ENCODE assay signal across 8 cellular contexts in the genomic region with DNA sequence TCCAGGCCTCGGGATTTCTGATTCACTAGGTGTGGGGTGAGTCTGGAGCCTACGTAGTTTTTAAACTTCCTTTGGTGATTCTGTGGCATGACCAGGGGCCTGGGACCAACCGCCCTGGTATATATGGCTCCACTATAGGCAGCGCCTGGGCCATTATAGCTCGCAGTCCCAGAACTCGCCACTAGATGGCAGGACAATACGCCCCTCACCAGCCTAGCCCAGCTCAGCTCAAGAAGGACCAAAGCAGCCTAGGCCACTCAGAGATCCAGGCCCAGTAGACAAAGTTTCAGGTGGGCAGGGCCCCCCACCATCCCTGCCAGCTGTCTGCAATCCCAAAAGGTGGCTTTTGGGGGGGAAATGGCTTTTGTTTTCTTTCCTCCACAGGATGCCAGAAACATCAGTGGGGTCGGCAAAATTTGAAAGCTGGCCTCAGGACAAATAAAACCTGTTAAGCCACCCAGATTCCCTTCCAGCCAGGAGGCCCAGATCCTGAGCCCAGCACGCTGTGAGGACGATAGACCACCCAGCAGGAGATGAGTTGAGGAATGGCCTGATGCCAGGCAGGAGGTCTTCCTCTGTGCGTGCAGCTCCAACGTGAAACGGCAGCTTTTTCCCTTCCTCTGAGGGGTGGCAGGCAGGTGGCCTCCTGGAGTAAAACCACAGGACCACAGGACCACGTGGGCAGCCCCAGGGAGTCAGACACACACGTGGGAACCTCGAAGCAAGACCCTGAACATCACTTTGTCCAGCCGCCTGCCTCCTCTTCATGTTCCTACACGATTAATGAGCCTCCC. TPM values are rescaled to one million over a fixed set of nuclear protein-coding genes. Genes with fewer than 3 reads are reported as not detected.
DNase-seq lines count a peak whose midpoint lies in the region; TF ChIP-seq lines count a peak whose summit lies in the region.

No MANE protein-coding gene starts in this region.

- no peaks in the 10 kb centered on the region for H3K36me3 Mint-ChIP-seq in osteocyte (ENCODE audit: unreplicated experiment)

- TF ChIP-seq POLR2A in thyroid gland (IDR thresholded peaks at IDR 0.05), result no peak

- H3K4me1 Mint-ChIP-seq in osteocyte (ENCODE audit: unreplicated experiment), result no peaks in the 10 kb centered on the region

- WGBS in thyroid gland, 2 donors, result 42 to 43% methylated on average over 14 to 18 of the region's 18 CpGs

- H3K27me3 ChIP-seq in thyroid gland, result no peaks in the 10 kb centered on the region

- peak; percentile 28 to 43 for DNase-seq in NCI-H2081 (lab: John Stamatoyannopoulos, UW)
- no peak for DNase-seq in NCI-H2081 treated with DMSO at 0.1 percent for 48 hours (lab: John Stamatoyannopoulos, UW)
- DNase-seq in Jurkat, Clone E6-1 (ENCODE audit: low read depth, low spot score), result peak; percentile 31
- peak; percentile 76 for DNase-seq in RWPE1 (ENCODE audit: low spot score)
- DNase-seq in activated T-helper 1 cell treated with anti-CD3 and anti-CD28 coated beads, Interleukin-2, amount 50 U/mL, for 16 hours (ENCODE audit: low read depth in 1 of 2, low spot score in 1 of 2), result peak; percentile 40 to 52
- DNase-seq in fibroblast of the aortic adventitia (ENCODE audit: low read depth), result peak; percentile 66
- DNase-seq in osteocyte (ENCODE audit: extremely low spot score, unreplicated experiment), result peak; percentile 92
- peak; percentile 62 to 69 for DNase-seq in thyroid gland

- POLR2A ChIA-PET in RWPE1 (lab: Yijun Ruan, JAX; ENCODE audit: low non-redundant PET), result interaction anchor here (0.5 kb wide), 1 partner anchor 45 kb away, joined by 4 read pairs; no protein-coding TSS in a partner anchor

- CTCF ChIA-PET in RWPE1 (lab: Yijun Ruan, JAX), result interaction anchor here (0.5 to 1.6 kb wide), 16 partner anchors 11 to 530 kb away, joined by 3 to 16 read pairs (median 3); a partner anchor contains a TSS

- H3K27ac Mint-ChIP-seq in osteocyte (ENCODE audit: unreplicated experiment), result no peak overlapping the region

- no peaks in the 10 kb centered on the region for H3K9me3 Mint-ChIP-seq in osteocyte (ENCODE audit: unreplicated experiment)

- no peaks in the 10 kb centered on the region for H3K36me3 ChIP-seq in thyroid gland

- H3K4me1 ChIP-seq in thyroid gland, result no peaks in the 10 kb centered on the region

- H3K27me3 Mint-ChIP-seq in osteocyte (ENCODE audit: unreplicated experiment), result peaks cover 27% of the 10 kb centered on the region

- peak; percentile 88 for TF ChIP-seq CTCF in RWPE1 (conservative IDR thresholded peaks at IDR 0.05; ENCODE audit: low read depth)
- TF ChIP-seq CTCF in fibroblast of the aortic adventitia (IDR thresholded peaks at IDR 0.05; ENCODE audit: insufficient read depth, low read length), result peak; percentile 89
- TF ChIP-seq CTCF in osteocyte (IDR thresholded peaks at IDR 0.05), result peak; percentile 92
- peak; percentile 74 to 93 (median 85) for TF ChIP-seq CTCF in thyroid gland (IDR thresholded peaks at IDR 0.05)

- no peaks in the 10 kb centered on the region for H3K9me3 ChIP-seq in thyroid gland

- intact Hi-C loops in thyroid gland (cut with DNase I), result loop anchor here (2.0 to 10.0 kb wide), 2 partner anchors 146 to 176 kb away; no protein-coding TSS in a partner anchor

- H3K4me3 Mint-ChIP-seq in osteocyte (ENCODE audit: unreplicated experiment), result no peak overlapping the region

- no peak overlapping the region for H3K4me3 ChIP-seq in Jurkat, Clone E6-1 (ENCODE audit: low read length)
- H3K4me3 ChIP-seq in fibroblast of the aortic adventitia (ENCODE audit: low read depth, low read length) (no peak overlapping the region), thyroid gland (replicated peaks in 1 of 3) (no peak overlapping the region)

- H3K27ac ChIP-seq in RWPE1 (no peak overlapping the region), thyroid gland (no peak overlapping the region)

RNA-seq across cellular contexts. Expression of a gene that starts 24.8 kb away (rescaled TPM):
- 1.5 TPM for polyA plus RNA-seq in Jurkat, Clone E6-1 (2012; ENCODE audit: insufficient read depth, insufficient read length)
- 1.4 and 6.5 TPM in 2 replicates for total RNA-seq in fibroblast of the aortic adventitia (ENCODE audit: low replicate concordance)
- total RNA-seq in osteocyte, result 0.81 and 0.86 TPM in 2 replicates
- total RNA-seq in thyroid gland, result 10 to 100 TPM in 1 of 4 donors, 1 to 10 TPM in 3; 3.7 to 12.0 (median 6.4) TPM
